In the genomic region with DNA sequence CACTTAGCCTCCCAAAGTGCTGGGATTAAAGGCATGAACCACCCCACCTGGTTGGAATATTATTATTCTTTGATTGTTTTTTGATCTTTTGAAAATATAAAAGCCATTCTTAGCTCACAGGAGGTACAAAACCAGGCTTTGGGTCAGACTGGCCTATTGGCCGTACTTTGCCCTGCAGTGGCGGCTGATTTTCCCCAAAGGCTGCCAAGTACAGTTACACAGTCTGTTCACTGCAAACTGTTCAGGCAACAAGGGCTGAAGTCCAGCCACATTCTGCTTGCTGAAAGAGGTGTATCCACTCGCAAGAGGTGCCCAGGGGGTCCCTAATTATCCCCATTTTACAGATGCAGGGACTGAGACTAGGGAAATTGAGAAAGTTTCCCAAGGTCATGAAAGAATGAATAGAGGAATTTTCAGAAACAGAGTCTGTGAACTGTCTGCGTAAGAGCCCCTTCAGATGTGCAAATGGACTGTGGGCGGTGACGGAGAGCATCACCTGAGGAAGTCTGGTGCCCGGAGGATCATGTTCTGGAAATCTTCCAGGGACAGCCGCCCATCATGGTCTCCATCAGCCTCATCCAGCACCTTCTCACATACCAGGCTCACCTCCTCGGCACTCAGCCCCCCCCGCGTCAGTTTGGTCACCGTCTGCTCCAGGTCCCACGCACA, we compare ENCODE assay signal across 33 cellular contexts. TPM values are rescaled to one million over a fixed set of nuclear protein-coding genes. Genes with fewer than 3 reads are reported as not detected.
"Had no signal": no experiment of that assay in that cellular context is flagged by ENCODE, and none has a peak within 500 bp of the region (broad histone marks: within the 10 kb centered on the region; RNA-seq: fewer than 3 reads in every experiment).

No MANE protein-coding gene starts in this region.

- H3K27ac ChIP-seq: KMS-11, SK-N-MC, VCaP had no signal

- H3K4me3 Mint-ChIP-seq: activated CD4-positive, alpha-beta memory T cell treated with anti-CD3 and anti-CD28 coated beads, Interleukin-2, amount 10 ng/mL, durations not matched to agents 7 days and 5 days; activated naive CD4-positive, alpha-beta T cell treated with anti-CD3 and anti-CD28 coated beads for 36 hours; activated naive CD8-positive, alpha-beta T cell; activated T-helper 17 cell treated with anti-CD3 and anti-CD28 coated beads, Interleukin-2, amount 50 U/mL, for 72 hours; T-cell had no signal

- DNase-seq: activated CD4-positive, alpha-beta memory T cell treated with anti-CD3 and anti-CD28 coated beads, Interleukin-2, amount 10 ng/mL, durations not matched to agents 7 days and 5 days; activated CD4-positive, alpha-beta T cell treated with anti-CD3 and anti-CD28 coated beads, Interleukin-2, amount 50 U/mL, for 1 hour; activated CD4-positive, CD25-positive, alpha-beta regulatory T cell; activated gamma-delta T cell; activated naive CD4-positive, alpha-beta T cell treated with anti-CD3 and anti-CD28 coated beads for 36 hours; activated T-cell treated with anti-CD3 and anti-CD28 coated beads for 4 hours; activated T-cell treated with anti-CD3 and anti-CD28 coated beads, Interleukin-2, amount 50 U/mL, for 48 hours; anterior cingulate cortex; cerebellar nuclear complex; NCI-H1092 treated with DMSO at 0.1 percent for 48 hours; NCI-H1417 treated with DMSO at 0.1 percent for 48 hours; NCI-H1694; NCI-H2029; NCI-H345; NCI-H510A; NCI-H526 treated with DMSO at 0.1 percent for 48 hours; NCI-H82; NK-92 treated with Interleukin-12 subunit alpha and Interleukin-12 subunit beta, amount 100 ng/mL, for 24 hours; OCI-M1; T-cell; T-helper 2 cell; T1000 had no signal

- H3K4me2 ChIP-seq: KMS-11 had no signal

- H3K36me3 Mint-ChIP-seq: activated naive CD8-positive, alpha-beta T cell; T-cell had no signal

- H3K27me3 Mint-ChIP-seq: activated CD4-positive, alpha-beta memory T cell treated with anti-CD3 and anti-CD28 coated beads, Interleukin-2, amount 10 ng/mL, durations not matched to agents 7 days and 5 days; activated naive CD8-positive, alpha-beta T cell; activated T-helper 17 cell treated with anti-CD3 and anti-CD28 coated beads, Interleukin-2, amount 50 U/mL, for 72 hours; T-cell had no signal

- H3K9me3 Mint-ChIP-seq: activated naive CD4-positive, alpha-beta T cell treated with anti-CD3 and anti-CD28 coated beads for 36 hours; activated T-helper 17 cell treated with anti-CD3 and anti-CD28 coated beads, Interleukin-2, amount 50 U/mL, for 72 hours; T-cell had no signal

- ATAC-seq: activated T-helper 17 cell treated with anti-CD3 and anti-CD28 coated beads, Interleukin-2, amount 50 U/mL, for 72 hours; Right ventricle myocardium inferior; T-cell had no signal

- H3K27ac Mint-ChIP-seq: activated CD4-positive, alpha-beta memory T cell treated with anti-CD3 and anti-CD28 coated beads, Interleukin-2, amount 10 ng/mL, durations not matched to agents 7 days and 5 days; activated naive CD4-positive, alpha-beta T cell treated with anti-CD3 and anti-CD28 coated beads for 36 hours; activated naive CD8-positive, alpha-beta T cell; activated T-helper 17 cell treated with anti-CD3 and anti-CD28 coated beads, Interleukin-2, amount 50 U/mL, for 72 hours; T-cell had no signal

- H3K4me3 ChIP-seq: SK-N-MC had no signal

RNA-seq across cellular contexts. Expression of gene CIB3, which starts 9.0 kb away (rescaled TPM):
- total RNA-seq: activated CD4-positive, alpha-beta memory T cell treated with anti-CD3 and anti-CD28 coated beads, Interleukin-2, amount 10 ng/mL, durations not matched to agents 7 days and 5 days; activated CD8-positive, alpha-beta memory T cell treated with anti-CD3 and anti-CD28 coated beads for 36 hours; activated naive CD4-positive, alpha-beta T cell treated with anti-CD3 and anti-CD28 coated beads for 36 hours; cardiac septum; MCF 10A; Right ventricle myocardium inferior; RPMI7951; T-cell had no signal
- polyA plus RNA-seq: adipose tissue had no signal

RNA-seq across cellular contexts. Expression of gene HSH2D, which starts 20.9 kb away (rescaled TPM):
- total RNA-seq: RPMI7951 had no signal
